26 cellular contexts compared by ENCODE assay signal in the genomic region with DNA sequence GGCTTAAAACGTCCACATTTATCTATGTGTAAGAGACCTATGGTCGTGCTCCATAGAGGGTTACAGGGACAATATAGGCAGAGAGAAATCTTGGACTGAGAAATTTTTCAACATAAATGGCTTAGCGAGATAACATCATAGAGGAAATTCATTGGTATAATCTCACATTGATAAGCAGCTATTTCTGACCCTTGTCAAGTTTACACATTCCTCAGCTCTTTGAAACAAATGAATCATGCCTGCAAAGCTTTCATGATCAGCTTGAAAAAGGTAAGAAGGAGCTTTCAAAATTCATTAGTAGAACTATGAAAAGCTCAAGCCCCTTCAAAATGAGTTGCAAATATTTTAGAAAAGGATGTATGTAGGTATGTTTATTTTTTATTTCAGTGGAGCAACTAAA.
"Had no signal": no experiment of that assay in that cellular context is flagged by ENCODE, and none has a peak within 500 bp of the region (broad histone marks: within the 10 kb centered on the region; RNA-seq: fewer than 3 reads in every experiment).

No MANE protein-coding gene starts in this region.

- H3K36me3 ChIP-seq: heart right ventricle, left ventricle myocardium inferior, pancreas, right atrium auricular region, right lobe of liver, stomach, thyroid gland, transverse colon, upper lobe of left lung, vagina had no signal

- H3K27me3 ChIP-seq: heart right ventricle, hepatocyte, pancreas, right atrium auricular region, right lobe of liver, stomach, testis, thyroid gland, transverse colon, upper lobe of left lung, vagina had no signal

- H3K4me1 Mint-ChIP-seq: naive B cell; nephron progenitor cell; stimulated activated naive B cell treated with anti-CD40 and anti-IgM and Interleukin-4, amounts not matched to agents 10 μg/mL and 1 μg/mL and 100 μg/mL, for 72 hours had no signal

- H3K4me3 ChIP-seq: heart right ventricle, hepatocyte, left ventricle myocardium inferior, lung, pancreas, psoas muscle, right atrium auricular region, right lobe of liver, stomach, testis, thyroid gland, transverse colon, upper lobe of left lung, vagina had no signal

- H3K4me2 ChIP-seq: hepatocyte had no signal

- H3K4me1 ChIP-seq: heart right ventricle, left ventricle myocardium inferior, pancreas, psoas muscle, right atrium auricular region, right lobe of liver, stomach, testis, thyroid gland, transverse colon, upper lobe of left lung, vagina had no signal

- H3K9me3 Mint-ChIP-seq: natural killer cell had no signal

- H2AFZ ChIP-seq: hepatocyte had no signal

- H3K79me2 ChIP-seq: hepatocyte had no signal

- H3K27ac Mint-ChIP-seq: naive B cell; natural killer cell; nephron progenitor cell; stimulated activated naive B cell treated with anti-CD40 and anti-IgM and Interleukin-4, amounts not matched to agents 10 μg/mL and 1 μg/mL and 100 μg/mL, for 72 hours had no signal

- H3K36me3 Mint-ChIP-seq: naive B cell; stimulated activated naive B cell treated with anti-CD40 and anti-IgM and Interleukin-4, amounts not matched to agents 10 μg/mL and 1 μg/mL and 100 μg/mL, for 72 hours had no signal

- H3K9me3 ChIP-seq: pancreas, psoas muscle, right lobe of liver, testis, thyroid gland, transverse colon, vagina had no signal

- H3K27ac ChIP-seq: heart right ventricle, hepatocyte, left ventricle myocardium inferior, pancreas, psoas muscle, right atrium auricular region, right lobe of liver, stomach, testis, thyroid gland, transverse colon, upper lobe of left lung, vagina had no signal

- H3K27me3 Mint-ChIP-seq: naive B cell; stimulated activated naive B cell treated with anti-CD40 and anti-IgM and Interleukin-4, amounts not matched to agents 10 μg/mL and 1 μg/mL and 100 μg/mL, for 72 hours had no signal

- DNase-seq: heart right ventricle; islet precursor cell; left ventricle myocardium inferior; naive B cell; natural killer cell; nephron progenitor cell; nucleus accumbens; pancreas; posterior cingulate gyrus; psoas muscle; right lobe of liver; stimulated activated CD4-positive, alpha-beta T cell treated with anti-CD3 and anti-CD28 coated beads, Interleukin-12 subunit alpha, Interleukin-12 subunit beta, amount 100 ng/mL, for 4 hours; stimulated activated CD4-positive, alpha-beta T cell treated with anti-CD3 and anti-CD28 coated beads, Interleukin-15, amount 100 ng/mL, for 24 hours; stimulated activated CD4-positive, alpha-beta T cell treated with anti-CD3 and anti-CD28 coated beads, Interleukin-2, amount 100 ng/mL, for 24 hours; stimulated activated CD4-positive, alpha-beta T cell treated with anti-CD3 and anti-CD28 coated beads, Interleukin-4, amount 100 ng/mL, for 1 hour; stimulated activated naive B cell treated with anti-CD40 and anti-IgM and Interleukin-4, amounts not matched to agents 10 μg/mL and 1 μg/mL and 100 μg/mL, for 72 hours; stimulated activated naive CD8-positive, alpha-beta T cell treated with anti-CD3 and anti-CD28 coated beads, Interleukin-15, Interleukin-2, amounts not matched to agents 100 U/mL and 50 U/mL, for 24 hours; stomach; testis; thyroid gland; transverse colon; upper lobe of left lung had no signal

- H3K4me3 Mint-ChIP-seq: naive B cell; natural killer cell; nephron progenitor cell; stimulated activated naive B cell treated with anti-CD40 and anti-IgM and Interleukin-4, amounts not matched to agents 10 μg/mL and 1 μg/mL and 100 μg/mL, for 72 hours had no signal
